Comparison of ENCODE assay signal across 1 cellular context in genomic region chr9:121233906-121234901, GRCh38.
A peak's percentile ranks its signal among the peaks of the same experiment; 100 is the strongest.
TF ChIP-seq lines count a peak whose summit lies in the region.

No MANE protein-coding gene starts in this region.

TF ChIP-seq in K562, 482 proteins besides CTCF, POLR2A, EP300 and RAD21 (continued from another document and continues in another):
- TF ChIP-seq ZBTB40 (IDR thresholded peaks at IDR 0.05), result peak; percentile 70
- no peak for TF ChIP-seq ZBTB40 (CRISPR knock-in tag; IDR thresholded peaks at IDR 0.05)
- no peak for TF ChIP-seq NR3C1 (CRISPR knock-in tag; IDR thresholded peaks at IDR 0.05)
- peak; percentile 68; the same call in 1 of the 2 replicates for TF ChIP-seq CTBP1 (IDR thresholded peaks at IDR 0.05; ENCODE audit: borderline replicate concordance)
- TF ChIP-seq SMAD4 (CRISPR knock-in tag; conservative IDR thresholded peaks at IDR 0.05), result peak; percentile 69
- TF ChIP-seq POLR2B (IDR thresholded peaks at IDR 0.05; ENCODE audit: low read depth, partially characterized antibody), result peak; percentile 14
- TF ChIP-seq ZC3H11A (IDR thresholded peaks at IDR 0.05; ENCODE audit: low read depth, low read length), result no peak
- TF ChIP-seq DMBX1 (CRISPR knock-in tag; IDR thresholded peaks at IDR 0.05; ENCODE audit: borderline replicate concordance), result peak; percentile 88
- TF ChIP-seq GABPB2 (CRISPR knock-in tag; conservative IDR thresholded peaks at IDR 0.05), result 0 out of 2 replicates have a peak, but pooled peaks have one; percentile 40
- TF ChIP-seq MTA3 (IDR thresholded peaks at IDR 0.05; ENCODE audit: borderline replicate concordance), result peak; percentile 62; the same call in 1 of the 2 replicates
- no peak for TF ChIP-seq BRF1 (IDR thresholded peaks at IDR 0.05; ENCODE audit: borderline replicate concordance, extremely low read depth, insufficient read length)
- TF ChIP-seq MEIS2 (IDR thresholded peaks at IDR 0.05; ENCODE audit: partially characterized antibody), result peak; percentile 35
- no peak for TF ChIP-seq GMEB1 (CRISPR knock-in tag; IDR thresholded peaks at IDR 0.05)
- TF ChIP-seq TGIF2 (CRISPR knock-in tag; IDR thresholded peaks at IDR 0.05), result no peak
- peak; percentile 83 for TF ChIP-seq SMARCA4 (IDR thresholded peaks at IDR 0.05)
- no peak for TF ChIP-seq KHSRP (IDR thresholded peaks at IDR 0.05)
- peak; percentile 87 for TF ChIP-seq EHMT2 (IDR thresholded peaks at IDR 0.05)
- no peak for TF ChIP-seq EZH2 (IDR thresholded peaks at IDR 0.05; ENCODE audit: borderline replicate concordance, low read depth, low read length)
- no peak for TF ChIP-seq HMG20B (CRISPR knock-in tag; IDR thresholded peaks at IDR 0.05)
- no peak for TF ChIP-seq POLR2G (IDR thresholded peaks at IDR 0.05; ENCODE audit: low read depth, low read length)
- TF ChIP-seq STAT6 (CRISPR knock-in tag; IDR thresholded peaks at IDR 0.05), result peak; percentile 46; the same call in 1 of the 2 replicates
- no peak for TF ChIP-seq CAMTA2 (CRISPR knock-in tag; conservative IDR thresholded peaks at IDR 0.05)
- peak; percentile 80; the same call in 1 of the 2 replicates for TF ChIP-seq ZBTB2 (IDR thresholded peaks at IDR 0.05)
- no peak for TF ChIP-seq ATF4 (CRISPR knock-in tag; IDR thresholded peaks at IDR 0.05)
- 0 out of 2 replicates have a peak, but pooled peaks have one; percentile 17 for TF ChIP-seq CREB1 (IDR thresholded peaks at IDR 0.05)
- TF ChIP-seq CREB1 (CRISPR knock-in tag; IDR thresholded peaks at IDR 0.05), result no peak
- TF ChIP-seq MAFK (IDR thresholded peaks at IDR 0.05; ENCODE audit: low read length), result peak; percentile 63
- no peak for TF ChIP-seq CREB3 (tag; conservative IDR thresholded peaks at IDR 0.05; ENCODE audit: low read depth)
- TF ChIP-seq SMARCC2 (IDR thresholded peaks at IDR 0.05; ENCODE audit: low read depth), result peak; percentile 45; the same call in 1 of the 2 replicates
- no peak for TF ChIP-seq HLTF (IDR thresholded peaks at IDR 0.05)
- no peak for TF ChIP-seq BRF2 (IDR thresholded peaks at IDR 0.05; ENCODE audit: borderline replicate concordance, insufficient read depth, insufficient read length)
- TF ChIP-seq RBFOX2 (IDR thresholded peaks at IDR 0.05; ENCODE audit: low read depth, low read length), result no peak
- no peak for TF ChIP-seq IRF1 (CRISPR knock-in tag; IDR thresholded peaks at IDR 0.05; ENCODE audit: borderline replicate concordance)
- TF ChIP-seq ZNF395 (CRISPR knock-in tag; IDR thresholded peaks at IDR 0.05), result peak; percentile 68
- peak; percentile 29; the same call in 1 of the 2 replicates for TF ChIP-seq VEZF1 (CRISPR knock-in tag; IDR thresholded peaks at IDR 0.05)
- TF ChIP-seq FOXK1 (CRISPR knock-in tag; IDR thresholded peaks at IDR 0.05; ENCODE audit: borderline replicate concordance), result no peak
- no peak for TF ChIP-seq ZNF121 (CRISPR knock-in tag; conservative IDR thresholded peaks at IDR 0.05)
- TF ChIP-seq SMAD1 (IDR thresholded peaks at IDR 0.05; ENCODE audit: low read depth, low read length, partially characterized antibody), result peak; percentile 30
- TF ChIP-seq SNIP1 (IDR thresholded peaks at IDR 0.05; ENCODE audit: low read depth), result no peak
